8 cellular contexts compared by ENCODE assay signal in genomic region chr5:36744041-36744677, GRCh38.
DNase-seq lines count a peak whose midpoint lies in the region; ATAC-seq and TF ChIP-seq lines count a peak whose summit lies in the region.

No MANE protein-coding gene starts in this region.

- intact Hi-C loops in thyroid gland (cut with DNase I) = no loop called here

- H3K9me3 Mint-ChIP-seq in T-helper 1 cell treated with Interleukin-12 subunit alpha and Interleukin-12 subunit beta and Interleukin-4 antibody, amounts not matched to agents 30 μg/mL and 1 μg/mL, for 36 hours = no peaks in the 10 kb centered on the region
- no peaks in the 10 kb centered on the region for H3K9me3 Mint-ChIP-seq in activated CD8-positive, alpha-beta T cell treated with anti-CD3 and anti-CD28 coated beads, Interleukin-2, amount 10 ng/mL, durations not matched to agents 7 days and 5 days (ENCODE audit: insufficient read depth)

- POLR2A ChIA-PET in activated CD8-positive, alpha-beta T cell treated with anti-CD3 and anti-CD28 coated beads, Interleukin-2, amount 10 ng/mL, durations not matched to agents 7 days and 5 days (lab: Charles Lee) = no interaction called here

- 5 to 17% methylated on average over 10 to 18 of the region's 18 CpGs for WGBS in thyroid gland, 2 donors

- H3K27ac Mint-ChIP-seq in T-helper 1 cell treated with Interleukin-12 subunit alpha and Interleukin-12 subunit beta and Interleukin-4 antibody, amounts not matched to agents 30 μg/mL and 1 μg/mL, for 36 hours = no peak overlapping the region
- no peak overlapping the region for H3K27ac Mint-ChIP-seq in activated CD8-positive, alpha-beta T cell treated with anti-CD3 and anti-CD28 coated beads, Interleukin-2, amount 10 ng/mL, durations not matched to agents 7 days and 5 days

- no peaks in the 10 kb centered on the region for H3K9me3 ChIP-seq in thyroid gland

- H3K36me3 ChIP-seq in kidney epithelial cell (ENCODE audit: control insufficient read depth, insufficient read depth, low read length) (no peaks in the 10 kb centered on the region), thyroid gland (no peaks in the 10 kb centered on the region)

- peaks cover 2% of the 10 kb centered on the region for H3K36me3 Mint-ChIP-seq in T-helper 1 cell treated with Interleukin-12 subunit alpha and Interleukin-12 subunit beta and Interleukin-4 antibody, amounts not matched to agents 30 μg/mL and 1 μg/mL, for 36 hours (ENCODE audit: low read depth)
- H3K36me3 Mint-ChIP-seq in activated CD8-positive, alpha-beta T cell treated with anti-CD3 and anti-CD28 coated beads, Interleukin-2, amount 10 ng/mL, durations not matched to agents 7 days and 5 days (ENCODE audit: low read depth) = no peaks in the 10 kb centered on the region

- no peak for TF ChIP-seq POLR2A in thyroid gland (IDR thresholded peaks at IDR 0.05)

- H3K27me3 ChIP-seq in kidney epithelial cell (ENCODE audit: control insufficient read depth, insufficient read depth, low read length) = peaks cover 10% of the 10 kb centered on the region
- H3K27me3 ChIP-seq in thyroid gland = no peaks in the 10 kb centered on the region

- ATAC-seq in HG03378 (IDR thresholded peaks at IDR 0.05; ENCODE audit: unreplicated experiment) = peak; percentile 18
- ATAC-seq in activated CD8-positive, alpha-beta T cell treated with anti-CD3 and anti-CD28 coated beads, Interleukin-2, amount 10 ng/mL, durations not matched to agents 7 days and 5 days = no peak
- no peak for ATAC-seq in HG03097 (IDR thresholded peaks at IDR 0.05; ENCODE audit: low FRiP score, unreplicated experiment)

- CTCF ChIA-PET in activated CD8-positive, alpha-beta T cell treated with anti-CD3 and anti-CD28 coated beads, Interleukin-2, amount 10 ng/mL, durations not matched to agents 7 days and 5 days (lab: Charles Lee) = interaction anchor here (0.9 to 1.2 kb wide), 4 partner anchors 26 to 262 kb away, joined by 3 to 4 read pairs (median 4); no protein-coding TSS in a partner anchor

- H3K4me1 Mint-ChIP-seq in T-helper 1 cell treated with Interleukin-12 subunit alpha and Interleukin-12 subunit beta and Interleukin-4 antibody, amounts not matched to agents 30 μg/mL and 1 μg/mL, for 36 hours (ENCODE audit: low read depth) = peaks cover 14% of the 10 kb centered on the region
- peaks cover 11% of the 10 kb centered on the region for H3K4me1 Mint-ChIP-seq in activated CD8-positive, alpha-beta T cell treated with anti-CD3 and anti-CD28 coated beads, Interleukin-2, amount 10 ng/mL, durations not matched to agents 7 days and 5 days (ENCODE audit: low read depth)

- DNase-seq in T-helper 1 cell (no peak), kidney epithelial cell (ENCODE audit: low read depth) (no peak), thyroid gland (no peak), KBM-7 (no peak)
- no peak for DNase-seq in activated CD8-positive, alpha-beta T cell treated with anti-CD3 and anti-CD28 coated beads, Interleukin-2, amount 10 ng/mL, durations not matched to agents 7 days and 5 days

- H3K4me3 Mint-ChIP-seq in T-helper 1 cell treated with Interleukin-12 subunit alpha and Interleukin-12 subunit beta and Interleukin-4 antibody, amounts not matched to agents 30 μg/mL and 1 μg/mL, for 36 hours = peak overlapping the region; percentile 83
- peak overlapping the region; percentile 67 for H3K4me3 Mint-ChIP-seq in activated CD8-positive, alpha-beta T cell treated with anti-CD3 and anti-CD28 coated beads, Interleukin-2, amount 10 ng/mL, durations not matched to agents 7 days and 5 days

- TF ChIP-seq CTCF in kidney epithelial cell (IDR thresholded peaks at IDR 0.05; ENCODE audit: insufficient read depth, low read length, poor library complexity, severe bottlenecking) (no peak), thyroid gland (IDR thresholded peaks at IDR 0.05) (no peak)

- in situ Hi-C loops in KBM-7 (cut with MboI; ENCODE audit: low pct_unique_long_range_greater_than_20kb, low sequenced_read_pairs) = loop anchor here (25.0 kb wide), 1 partner anchor 118 kb away; no protein-coding TSS in a partner anchor

- peak overlapping the region; percentile 56 for H3K4me3 ChIP-seq in kidney epithelial cell (ENCODE audit: low read depth, low read length)
- H3K4me3 ChIP-seq in thyroid gland (replicated peaks in 1 of 3) = peak overlapping the region in 2 of 3 donors; percentile 32 to 37

- peak overlapping the region; percentile 86 to 94 (median 92) for H3K27ac ChIP-seq in thyroid gland

- peaks cover 47% of the 10 kb centered on the region for H3K27me3 Mint-ChIP-seq in T-helper 1 cell treated with Interleukin-12 subunit alpha and Interleukin-12 subunit beta and Interleukin-4 antibody, amounts not matched to agents 30 μg/mL and 1 μg/mL, for 36 hours (ENCODE audit: low read depth)
- peaks cover 44% of the 10 kb centered on the region for H3K27me3 Mint-ChIP-seq in activated CD8-positive, alpha-beta T cell treated with anti-CD3 and anti-CD28 coated beads, Interleukin-2, amount 10 ng/mL, durations not matched to agents 7 days and 5 days (ENCODE audit: low read depth)

- H3K4me1 ChIP-seq in thyroid gland = peaks cover 20 to 35% of the 10 kb centered on the region in 2 donors
